In genomic region chr20:54624701-54625472, GRCh38 we compare ENCODE assay signal across 15 cellular contexts.
DNase-seq lines count a peak whose midpoint lies in the region; ATAC-seq and TF ChIP-seq lines count a peak whose summit lies in the region.
"Had no signal": no experiment of that assay in that cellular context is flagged by ENCODE, and none has a peak within 500 bp of the region (broad histone marks: within the 10 kb centered on the region; RNA-seq: fewer than 3 reads in every experiment).

No MANE protein-coding gene starts in this region.

- H3K9me3 ChIP-seq in fibroblast of lung (ENCODE audit: control insufficient read depth, insufficient read depth, low read depth, low read length), result no peaks in the 10 kb centered on the region

- H3K4me1 Mint-ChIP-seq in nephron, result peaks cover 64% of the 10 kb centered on the region
- H3K4me1 Mint-ChIP-seq in stimulated activated memory B cell treated with anti-CD40 and anti-IgM and Interleukin-4, amounts not matched to agents 10 μg/mL and 1 μg/mL and 100 μg/mL, for 72 hours, result no peaks in the 10 kb centered on the region
- H3K4me1 Mint-ChIP-seq: activated B cell treated with CpG ODN at 0.5 μM for 24 hours; activated naive CD8-positive, alpha-beta T cell treated with anti-CD3 and anti-CD28 coated beads, Interleukin-2, amount 10 ng/mL, durations not matched to agents 7 days and 5 days had no signal

- peak overlapping the region in 2 of 3 experiments; percentile 6 to 28 for H3K4me3 Mint-ChIP-seq in nephron
- no peak overlapping the region for H3K4me3 Mint-ChIP-seq in stimulated activated memory B cell treated with anti-CD40 and anti-IgM and Interleukin-4, amounts not matched to agents 10 μg/mL and 1 μg/mL and 100 μg/mL, for 72 hours
- H3K4me3 Mint-ChIP-seq: activated B cell treated with CpG ODN at 0.5 μM for 24 hours; activated naive CD8-positive, alpha-beta T cell treated with anti-CD3 and anti-CD28 coated beads, Interleukin-2, amount 10 ng/mL, durations not matched to agents 7 days and 5 days had no signal

- no peaks in the 10 kb centered on the region for H3K27me3 ChIP-seq in fibroblast of lung (ENCODE audit: control insufficient read depth, insufficient read depth, low read length)

- DNase-seq in C1 segment of cervical spinal cord (lab: John Stamatoyannopoulos, UW) (peak in 12 of 14 donors; percentile 2 to 62 (median 30)), NCI-H69 (lab: John Stamatoyannopoulos, UW) (peak; percentile 25), fibroblast of lung (ENCODE audit: low read depth in 2 of 2) (peak; percentile 42 to 62), cerebellum (ENCODE audit: low spot score) (no peak), NCI-H2196 (lab: John Stamatoyannopoulos, UW; ENCODE audit: unreplicated experiment) (no peak)
- DNase-seq: activated B cell treated with CpG ODN at 0.5 μM for 24 hours; activated naive CD8-positive, alpha-beta T cell treated with anti-CD3 and anti-CD28 coated beads, Interleukin-2, amount 10 ng/mL, durations not matched to agents 7 days and 5 days; KG1; left colon; NCI-H1436 treated with DMSO at 0.1 percent for 48 hours; stimulated activated CD8-positive, alpha-beta memory T cell treated with anti-CD3 and anti-CD28 coated beads, Interleukin-4, amount 100 ng/mL, for 48 hours had no signal

- H3K27ac Mint-ChIP-seq in nephron, result peak overlapping the region; percentile 82 to 90 (median 89)
- no peak overlapping the region for H3K27ac Mint-ChIP-seq in stimulated activated memory B cell treated with anti-CD40 and anti-IgM and Interleukin-4, amounts not matched to agents 10 μg/mL and 1 μg/mL and 100 μg/mL, for 72 hours
- H3K27ac Mint-ChIP-seq: activated B cell treated with CpG ODN at 0.5 μM for 24 hours; activated naive CD8-positive, alpha-beta T cell treated with anti-CD3 and anti-CD28 coated beads, Interleukin-2, amount 10 ng/mL, durations not matched to agents 7 days and 5 days had no signal

- no peaks in the 10 kb centered on the region for H3K9me3 Mint-ChIP-seq in nephron
- no peaks in the 10 kb centered on the region for H3K9me3 Mint-ChIP-seq in stimulated activated memory B cell treated with anti-CD40 and anti-IgM and Interleukin-4, amounts not matched to agents 10 μg/mL and 1 μg/mL and 100 μg/mL, for 72 hours
- H3K9me3 Mint-ChIP-seq: activated B cell treated with CpG ODN at 0.5 μM for 24 hours; activated naive CD8-positive, alpha-beta T cell treated with anti-CD3 and anti-CD28 coated beads, Interleukin-2, amount 10 ng/mL, durations not matched to agents 7 days and 5 days had no signal

- no peaks in the 10 kb centered on the region for H3K79me2 ChIP-seq in fibroblast of lung (ENCODE audit: control insufficient read depth, insufficient read depth, low read length)

- ATAC-seq in HG03520 (IDR thresholded peaks at IDR 0.05; ENCODE audit: unreplicated experiment), result no peak
- no peak for ATAC-seq in stimulated activated memory B cell treated with anti-CD40 and anti-IgM and Interleukin-4, amounts not matched to agents 10 μg/mL and 1 μg/mL and 100 μg/mL, for 72 hours

- no peak overlapping the region for H3K4me2 ChIP-seq in fibroblast of lung (ENCODE audit: extremely low read depth, insufficient read depth, low read length)

- TF ChIP-seq CTCF in fibroblast of lung (conservative IDR thresholded peaks at IDR 0.05 in 1 of 2, IDR thresholded peaks at IDR 0.05 in 1 of 2; ENCODE audit: low read depth in 1 of 2, low read length in 2 of 2), result no peak
- no peak for TF ChIP-seq CTCF in nephron (IDR thresholded peaks at IDR 0.05; ENCODE audit: unreplicated experiment in 3 of 3)

- H3K4me1 ChIP-seq in fibroblast of lung (ENCODE audit: control insufficient read depth, extremely low read depth, insufficient read depth, low read length), result no peaks in the 10 kb centered on the region

- H3K36me3 ChIP-seq in fibroblast of lung (ENCODE audit: control insufficient read depth, insufficient read depth, low read length), result no peaks in the 10 kb centered on the region

- no peak overlapping the region for H3K27ac ChIP-seq in fibroblast of lung (ENCODE audit: insufficient read depth, low read length)
- H3K27ac ChIP-seq: coronary artery had no signal

- H3K4me3 ChIP-seq in fibroblast of lung (replicated peaks in 1 of 4; ENCODE audit: control extremely low read depth in 1 of 4, insufficient read depth in 1 of 4, low read depth in 3 of 4, low read length in 4 of 4), result no peak overlapping the region
- H3K4me3 ChIP-seq: coronary artery had no signal

- H3K9ac ChIP-seq in fibroblast of lung (ENCODE audit: insufficient read depth, low read length), result no peak overlapping the region

- H4K20me1 ChIP-seq in fibroblast of lung (ENCODE audit: control insufficient read depth, extremely low read depth, insufficient read depth, low read length), result no peaks in the 10 kb centered on the region

- no peak overlapping the region for H2AFZ ChIP-seq in fibroblast of lung (ENCODE audit: low read length)

- no peaks in the 10 kb centered on the region for H3K36me3 Mint-ChIP-seq in nephron (ENCODE audit: low read depth)
- H3K36me3 Mint-ChIP-seq in stimulated activated memory B cell treated with anti-CD40 and anti-IgM and Interleukin-4, amounts not matched to agents 10 μg/mL and 1 μg/mL and 100 μg/mL, for 72 hours, result no peaks in the 10 kb centered on the region
- H3K36me3 Mint-ChIP-seq: activated naive CD8-positive, alpha-beta T cell treated with anti-CD3 and anti-CD28 coated beads, Interleukin-2, amount 10 ng/mL, durations not matched to agents 7 days and 5 days had no signal

- H3K27me3 Mint-ChIP-seq in nephron (ENCODE audit: low read depth), result peaks cover 5% of the 10 kb centered on the region
- H3K27me3 Mint-ChIP-seq in stimulated activated memory B cell treated with anti-CD40 and anti-IgM and Interleukin-4, amounts not matched to agents 10 μg/mL and 1 μg/mL and 100 μg/mL, for 72 hours, result peaks cover 23% of the 10 kb centered on the region

Comparison
In these comparisons a context has a peak if more than half of its experiments do, and no peak if none do; other contexts are left out.
1. DNase-seq: peak in C1 segment of cervical spinal cord (12 of 14), NCI-H69 (single experiment) and fibroblast of lung (2 of 2); none in cerebellum (single experiment) and NCI-H2196 (single experiment).